8 cellular contexts compared by ENCODE assay signal in the genomic region with DNA sequence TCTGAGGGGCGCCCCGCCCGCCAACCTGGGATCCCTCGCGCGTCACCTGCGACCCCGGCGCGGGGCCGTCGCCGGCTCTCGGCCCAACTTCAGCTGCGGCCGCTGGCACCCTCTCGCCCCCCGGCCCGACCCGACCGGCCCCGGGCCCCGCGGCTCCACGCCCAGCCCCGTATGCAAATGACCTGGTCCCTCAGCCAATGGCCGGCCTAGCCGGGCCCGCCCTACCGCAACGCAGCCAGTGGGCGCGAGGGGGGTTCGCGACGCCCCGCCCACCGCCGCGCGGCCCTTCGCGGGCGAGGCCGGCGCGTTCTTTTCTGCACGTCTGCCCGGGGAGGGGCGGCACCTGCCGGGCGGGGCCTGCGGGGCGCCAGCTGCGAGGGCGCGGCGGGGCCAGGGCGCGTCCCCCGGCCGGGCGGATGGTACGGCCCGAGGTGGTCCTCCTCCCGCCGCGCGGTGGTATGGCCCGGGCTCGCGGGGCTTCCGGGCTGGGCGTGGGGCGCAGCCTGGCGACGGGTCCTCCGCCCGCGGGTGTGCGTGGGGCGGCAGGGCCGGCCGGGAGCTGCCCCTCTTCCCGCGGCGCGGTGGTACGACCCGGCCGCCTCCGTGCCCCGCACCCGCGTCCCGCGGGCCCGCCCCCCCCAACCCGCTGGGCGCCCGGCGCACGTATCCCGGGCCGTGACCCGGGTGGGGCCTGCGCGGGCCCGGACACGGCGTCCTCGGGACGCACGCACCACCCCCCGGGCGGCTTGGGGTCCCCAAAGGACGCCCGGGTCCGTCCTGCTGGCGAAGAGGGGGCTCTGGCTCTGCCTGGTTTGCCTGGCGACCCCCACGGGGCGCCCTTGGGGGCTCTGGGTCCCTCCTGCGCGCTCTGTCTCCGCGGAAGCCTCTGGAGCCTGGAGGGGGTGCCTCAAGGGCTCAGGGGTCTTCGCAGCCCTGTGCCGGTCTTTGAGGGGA. TPM values are rescaled to one million over a fixed set of nuclear protein-coding genes. Genes with fewer than 3 reads are reported as not detected.
DNase-seq lines count a peak whose midpoint lies in the region; ATAC-seq, FAIRE-seq and TF ChIP-seq lines count a peak whose summit lies in the region.

No MANE protein-coding gene starts in this region.

- no TSS peak for BruUV-seq in Caco-2 (replicated peaks; lab: Mats Ljungman, UMichigan)

- H3K9ac ChIP-seq in endocrine pancreas (ENCODE audit: control insufficient read depth, insufficient read depth, low read length) = peak overlapping the region; percentile 84

- H3K27ac Mint-ChIP-seq in Caco-2 (ENCODE audit: unreplicated experiment) (no peak overlapping the region), mesothelial cell of epicardium (peak overlapping the region; percentile 53)

- POLR2A ChIA-PET in Caco-2 (lab: Charles Lee) = interaction anchor here (0.5 to 1.2 kb wide), 8 partner anchors 9 to 250 kb away, joined by 3 to 9 read pairs (median 4); a partner anchor contains a TSS

- H3K4me1 Mint-ChIP-seq in Caco-2 (ENCODE audit: low read depth, unreplicated experiment) = peaks cover 6% of the 10 kb centered on the region
- peaks cover 41% of the 10 kb centered on the region for H3K4me1 Mint-ChIP-seq in mesothelial cell of epicardium

- peak overlapping the region; percentile 99 for H3K4me3 ChIP-seq in Caco-2 (ENCODE audit: low read depth, low read length)
- H3K4me3 ChIP-seq in endocrine pancreas (ENCODE audit: control insufficient read depth, insufficient read depth, low read length) = no peak overlapping the region

- FAIRE-seq in HTR-8/SVneo (lab: Jason Lieb, UNC) = peak; percentile 99

- H3K27me3 ChIP-seq in Caco-2 (replicated peaks; ENCODE audit: control insufficient read depth, insufficient read depth, low read length) (no peaks in the 10 kb centered on the region), endocrine pancreas (ENCODE audit: control insufficient read depth, insufficient read depth, low read length) (no peaks in the 10 kb centered on the region)

- TF ChIP-seq CTCF in Caco-2 (IDR thresholded peaks at IDR 0.05; ENCODE audit: insufficient read depth in 1 of 2, low read depth in 1 of 2, low read length in 1 of 2, severe bottlenecking in 1 of 2, unreplicated experiment in 1 of 2) (no peak), mesothelial cell of epicardium (IDR thresholded peaks at IDR 0.05; ENCODE audit: unreplicated experiment) (no peak)

- ATAC-seq in GM21381 (IDR thresholded peaks at IDR 0.05; ENCODE audit: unreplicated experiment) = peak; percentile 82

- intact Hi-C loops in Caco-2 (cut with micrococcal nuclease; ENCODE audit: unreplicated experiment) = loop anchor here (1.0 to 10.0 kb wide), 3 partner anchors 8 to 126 kb away; a partner anchor contains a TSS

- H3K4me1 ChIP-seq in Caco-2 (peaks cover 53% of the 10 kb centered on the region), endocrine pancreas (ENCODE audit: control insufficient read depth, insufficient read depth, low read length) (no peaks in the 10 kb centered on the region)

- CTCF ChIA-PET in Caco-2 (lab: Charles Lee) = interaction anchor here (0.6 kb wide), 1 partner anchor 270 kb away, joined by 5 read pairs; no protein-coding TSS in a partner anchor

- H3K4me3 Mint-ChIP-seq in Caco-2 (ENCODE audit: unreplicated experiment) (peak overlapping the region; percentile 74), mesothelial cell of epicardium (peak overlapping the region; percentile 71)

- DNase-seq in Caco-2 = peak; percentile 95 to 99
- peak; percentile 95 for DNase-seq in HTR-8/SVneo (ENCODE audit: insufficient read length, low spot score)
- peak; percentile 91 to 98 for DNase-seq in NOMO-1 (lab: John Stamatoyannopoulos, UW; ENCODE audit: unreplicated experiment in 2 of 2)
- DNase-seq in activated CD8-positive, alpha-beta memory T cell treated with anti-CD3 and anti-CD28 coated beads for 48 hours (ENCODE audit: low read depth in 2 of 3, low spot score in 2 of 3) = peak; percentile 78 to 91 (median 80)
- peak; percentile 93 to 94 for DNase-seq in mesothelial cell of epicardium (ENCODE audit: low spot score in 2 of 2, unreplicated experiment in 2 of 2)
- peak; percentile 77 to 81 for DNase-seq in stimulated activated CD8-positive, alpha-beta memory T cell treated with anti-CD3 and anti-CD28 coated beads, Interleukin-15, amount 100 ng/mL, for 4 hours (ENCODE audit: low read depth in 2 of 2)

- H3K27me3 Mint-ChIP-seq in Caco-2 (ENCODE audit: insufficient read depth, unreplicated experiment) (no peaks in the 10 kb centered on the region), mesothelial cell of epicardium (ENCODE audit: low read depth) (no peaks in the 10 kb centered on the region)

- H3K9me3 ChIP-seq in Caco-2 (no peaks in the 10 kb centered on the region), endocrine pancreas (ENCODE audit: control insufficient read depth, low read length) (no peaks in the 10 kb centered on the region)

- H3K9me3 Mint-ChIP-seq in Caco-2 (ENCODE audit: unreplicated experiment) (no peaks in the 10 kb centered on the region), mesothelial cell of epicardium (no peaks in the 10 kb centered on the region)

- H3K36me3 Mint-ChIP-seq in Caco-2 (ENCODE audit: insufficient read depth, unreplicated experiment) (peaks cover 40% of the 10 kb centered on the region), mesothelial cell of epicardium (no peaks in the 10 kb centered on the region)

- 0 out of 2 replicates have a peak, but pooled peaks cover 1% of the 10 kb centered on the region for H3K36me3 ChIP-seq in Caco-2 (ENCODE audit: control insufficient read depth, insufficient read depth, low read length)
- H3K36me3 ChIP-seq in endocrine pancreas (ENCODE audit: control insufficient read depth, insufficient read depth, low read length) = no peaks in the 10 kb centered on the region

RNA-seq across cellular contexts. Expression of a gene that starts 7.7 kb away (rescaled TPM):
- total RNA-seq in Caco-2 (2022) (43.9 and 46.8 TPM in 2 replicates), mesothelial cell of epicardium (48.2 to 51.1 TPM (median 49.7 TPM) in 3 replicates)

RNA-seq across cellular contexts. Expression of a gene that starts 7.8 kb away (rescaled TPM):
- total RNA-seq in Caco-2 (2022) = 61.1 and 65.5 TPM in 2 replicates
- 29.3 to 32.3 TPM (median 32.1 TPM) in 3 replicates for total RNA-seq in mesothelial cell of epicardium

RNA-seq across cellular contexts. Expression of a gene that starts 8.0 kb away (rescaled TPM):
- total RNA-seq in Caco-2 (2022) (11.9 and 13.8 TPM in 2 replicates), mesothelial cell of epicardium (16.5 to 17.4 TPM (median 16.6 TPM) in 3 replicates)

RNA-seq across cellular contexts. Expression of a gene that starts 31.3 kb away (rescaled TPM):
- total RNA-seq in Caco-2 (2022) = 4.3 and 4.4 TPM in 2 replicates
- total RNA-seq in mesothelial cell of epicardium = 3.0 to 3.4 TPM (median 3.2 TPM) in 3 replicates

RNA-seq across cellular contexts. Expression of a gene that starts 33.2 kb away (rescaled TPM):
- total RNA-seq in Caco-2 (2022) (60.2 and 69.0 TPM in 2 replicates), mesothelial cell of epicardium (35.1 to 41.5 TPM (median 39.3 TPM) in 3 replicates)
